Comparison of ENCODE assay signal across 1 cellular context in genomic region chr2:64989982-64990614, GRCh38.
TF ChIP-seq lines count a peak whose summit lies in the region.

No MANE protein-coding gene starts in this region.

TF ChIP-seq in HepG2, 621 proteins besides CTCF, POLR2A, EP300 and RAD21 (continued from another document and continues in another):
- TF ChIP-seq ZBTB14 (CRISPR knock-in tag; IDR thresholded peaks at IDR 0.05) (no peak), ZNF549 (CRISPR knock-in tag; IDR thresholded peaks at IDR 0.05) (no peak), ZNF839 (CRISPR knock-in tag; IDR thresholded peaks at IDR 0.05; ENCODE audit: borderline replicate concordance) (0 out of 2 replicates have a peak, but pooled peaks have one; percentile 28), POLR2G (IDR thresholded peaks at IDR 0.05; ENCODE audit: low read depth, low read length) (no peak), ZNF468 (CRISPR knock-in tag; IDR thresholded peaks at IDR 0.05) (no peak), NFKBIZ (CRISPR knock-in tag; IDR thresholded peaks at IDR 0.05) (no peak), EEA1 (CRISPR knock-in tag; IDR thresholded peaks at IDR 0.05; ENCODE audit: borderline replicate concordance) (no peak), PHF21A (CRISPR knock-in tag; IDR thresholded peaks at IDR 0.05) (no peak), MED8 (CRISPR knock-in tag; IDR thresholded peaks at IDR 0.05; ENCODE audit: insufficient replicate concordance) (peak; percentile 28), HDAC6 (IDR thresholded peaks at IDR 0.05; ENCODE audit: low read depth, low read length) (no peak), ZNF556 (CRISPR knock-in tag; IDR thresholded peaks at IDR 0.05; ENCODE audit: borderline replicate concordance) (no peak), ESRRA (CRISPR knock-in tag; IDR thresholded peaks at IDR 0.05; ENCODE audit: low read depth) (no peak), ZFP37 (CRISPR knock-in tag; IDR thresholded peaks at IDR 0.05; ENCODE audit: borderline replicate concordance) (no peak; the same call in 1 of the 2 replicates), CREB1 (IDR thresholded peaks at IDR 0.05) (no peak), CREB1 (CRISPR knock-in tag; IDR thresholded peaks at IDR 0.05) (no peak), ZBTB2 (CRISPR knock-in tag; IDR thresholded peaks at IDR 0.05; ENCODE audit: low read depth) (no peak), ZNF598 (CRISPR knock-in tag; IDR thresholded peaks at IDR 0.05; ENCODE audit: borderline replicate concordance) (peak; percentile 63; the same call in 1 of the 2 replicates), ZNF644 (CRISPR knock-in tag; IDR thresholded peaks at IDR 0.05; ENCODE audit: low read depth) (no peak), MAZ (IDR thresholded peaks at IDR 0.05; ENCODE audit: borderline replicate concordance, low read depth, low read length) (no peak), MAZ (CRISPR knock-in tag; IDR thresholded peaks at IDR 0.05; ENCODE audit: low read depth) (no peak), ZNF607 (CRISPR knock-in tag; IDR thresholded peaks at IDR 0.05; ENCODE audit: borderline replicate concordance) (no peak), MED13 (CRISPR knock-in tag; IDR thresholded peaks at IDR 0.05) (no peak), MXI1 (IDR thresholded peaks at IDR 0.05; ENCODE audit: borderline replicate concordance, low read depth, low read length) (peak; percentile 22; the same call in 1 of the 3 replicates), IRF2 (CRISPR knock-in tag; IDR thresholded peaks at IDR 0.05) (0 out of 2 replicates have a peak, but pooled peaks have one; percentile 5), RXRA (CRISPR knock-in tag; IDR thresholded peaks at IDR 0.05) (0 out of 2 replicates have a peak, but pooled peaks have one; percentile 23), KAT2B (IDR thresholded peaks at IDR 0.05; ENCODE audit: borderline replicate concordance, low read depth, low read length) (no peak), ZNF878 (CRISPR knock-in tag; IDR thresholded peaks at IDR 0.05) (no peak), MXD4 (CRISPR knock-in tag; IDR thresholded peaks at IDR 0.05) (no peak), BCL3 (CRISPR knock-in tag; IDR thresholded peaks at IDR 0.05) (peak; percentile 15; the same call in 1 of the 2 replicates), ZSCAN22 (CRISPR knock-in tag; IDR thresholded peaks at IDR 0.05) (no peak), ZNF552 (CRISPR knock-in tag; IDR thresholded peaks at IDR 0.05; ENCODE audit: borderline replicate concordance) (no peak), HIVEP1 (CRISPR knock-in tag; IDR thresholded peaks at IDR 0.05) (0 out of 2 replicates have a peak, but pooled peaks have one; percentile 38), ZNF280B (CRISPR knock-in tag; IDR thresholded peaks at IDR 0.05; ENCODE audit: borderline replicate concordance) (no peak), ZNF232 (CRISPR knock-in tag; IDR thresholded peaks at IDR 0.05; ENCODE audit: borderline replicate concordance) (no peak), ZNF790 (CRISPR knock-in tag; IDR thresholded peaks at IDR 0.05; ENCODE audit: borderline replicate concordance) (no peak), ZBTB21 (CRISPR knock-in tag; IDR thresholded peaks at IDR 0.05) (no peak), CHD2 (IDR thresholded peaks at IDR 0.05; ENCODE audit: low read depth, low read length) (no peak), RFXAP (CRISPR knock-in tag; IDR thresholded peaks at IDR 0.05; ENCODE audit: borderline replicate concordance) (no peak), ZKSCAN8 (CRISPR knock-in tag; IDR thresholded peaks at IDR 0.05; ENCODE audit: borderline replicate concordance) (no peak), ZNF576 (CRISPR knock-in tag; IDR thresholded peaks at IDR 0.05) (no peak), ZSCAN20 (CRISPR knock-in tag; IDR thresholded peaks at IDR 0.05; ENCODE audit: borderline replicate concordance) (no peak)
- TF ChIP-seq, protein P1, sequence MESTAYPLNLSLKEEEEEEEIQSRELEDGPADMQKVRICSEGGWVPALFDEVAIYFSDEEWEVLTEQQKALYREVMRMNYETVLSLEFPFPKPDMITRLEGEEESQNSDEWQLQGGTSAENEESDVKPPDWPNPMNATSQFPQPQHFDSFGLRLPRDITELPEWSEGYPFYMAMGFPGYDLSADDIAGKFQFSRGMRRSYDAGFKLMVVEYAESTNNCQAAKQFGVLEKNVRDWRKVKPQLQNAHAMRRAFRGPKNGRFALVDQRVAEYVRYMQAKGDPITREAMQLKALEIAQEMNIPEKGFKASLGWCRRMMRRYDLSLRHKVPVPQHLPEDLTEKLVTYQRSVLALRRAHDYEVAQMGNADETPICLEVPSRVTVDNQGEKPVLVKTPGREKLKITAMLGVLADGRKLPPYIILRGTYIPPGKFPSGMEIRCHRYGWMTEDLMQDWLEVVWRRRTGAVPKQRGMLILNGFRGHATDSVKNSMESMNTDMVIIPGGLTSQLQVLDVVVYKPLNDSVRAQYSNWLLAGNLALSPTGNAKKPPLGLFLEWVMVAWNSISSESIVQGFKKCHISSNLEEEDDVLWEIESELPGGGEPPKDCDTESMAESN (CRISPR knock-in tag; conservative IDR thresholded peaks at IDR 0.05), result no peak
- TF ChIP-seq, protein P2, sequence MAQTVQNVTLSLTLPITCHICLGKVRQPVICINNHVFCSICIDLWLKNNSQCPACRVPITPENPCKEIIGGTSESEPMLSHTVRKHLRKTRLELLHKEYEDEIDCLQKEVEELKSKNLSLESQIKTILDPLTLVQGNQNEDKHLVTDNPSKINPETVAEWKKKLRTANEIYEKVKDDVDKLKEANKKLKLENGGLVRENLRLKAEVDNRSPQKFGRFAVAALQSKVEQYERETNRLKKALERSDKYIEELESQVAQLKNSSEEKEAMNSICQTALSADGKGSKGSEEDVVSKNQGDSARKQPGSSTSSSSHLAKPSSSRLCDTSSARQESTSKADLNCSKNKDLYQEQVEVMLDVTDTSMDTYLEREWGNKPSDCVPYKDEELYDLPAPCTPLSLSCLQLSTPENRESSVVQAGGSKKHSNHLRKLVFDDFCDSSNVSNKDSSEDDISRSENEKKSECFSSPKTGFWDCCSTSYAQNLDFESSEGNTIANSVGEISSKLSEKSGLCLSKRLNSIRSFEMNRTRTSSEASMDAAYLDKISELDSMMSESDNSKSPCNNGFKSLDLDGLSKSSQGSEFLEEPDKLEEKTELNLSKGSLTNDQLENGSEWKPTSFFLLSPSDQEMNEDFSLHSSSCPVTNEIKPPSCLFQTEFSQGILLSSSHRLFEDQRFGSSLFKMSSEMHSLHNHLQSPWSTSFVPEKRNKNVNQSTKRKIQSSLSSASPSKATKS (CRISPR knock-in tag; IDR thresholded peaks at IDR 0.05), result no peak
- TF ChIP-seq, protein P3, sequence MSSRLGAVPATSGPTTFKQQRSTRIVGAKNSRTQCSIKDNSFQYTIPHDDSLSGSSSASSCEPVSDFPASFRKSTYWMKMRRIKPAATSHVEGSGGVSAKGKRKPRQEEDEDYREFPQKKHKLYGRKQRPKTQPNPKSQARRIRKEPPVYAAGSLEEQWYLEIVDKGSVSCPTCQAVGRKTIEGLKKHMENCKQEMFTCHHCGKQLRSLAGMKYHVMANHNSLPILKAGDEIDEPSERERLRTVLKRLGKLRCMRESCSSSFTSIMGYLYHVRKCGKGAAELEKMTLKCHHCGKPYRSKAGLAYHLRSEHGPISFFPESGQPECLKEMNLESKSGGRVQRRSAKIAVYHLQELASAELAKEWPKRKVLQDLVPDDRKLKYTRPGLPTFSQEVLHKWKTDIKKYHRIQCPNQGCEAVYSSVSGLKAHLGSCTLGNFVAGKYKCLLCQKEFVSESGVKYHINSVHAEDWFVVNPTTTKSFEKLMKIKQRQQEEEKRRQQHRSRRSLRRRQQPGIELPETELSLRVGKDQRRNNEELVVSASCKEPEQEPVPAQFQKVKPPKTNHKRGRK (CRISPR knock-in tag; IDR thresholded peaks at IDR 0.05), result 0 out of 2 replicates have a peak, but pooled peaks have one; percentile 14
- TF ChIP-seq, protein P4, sequence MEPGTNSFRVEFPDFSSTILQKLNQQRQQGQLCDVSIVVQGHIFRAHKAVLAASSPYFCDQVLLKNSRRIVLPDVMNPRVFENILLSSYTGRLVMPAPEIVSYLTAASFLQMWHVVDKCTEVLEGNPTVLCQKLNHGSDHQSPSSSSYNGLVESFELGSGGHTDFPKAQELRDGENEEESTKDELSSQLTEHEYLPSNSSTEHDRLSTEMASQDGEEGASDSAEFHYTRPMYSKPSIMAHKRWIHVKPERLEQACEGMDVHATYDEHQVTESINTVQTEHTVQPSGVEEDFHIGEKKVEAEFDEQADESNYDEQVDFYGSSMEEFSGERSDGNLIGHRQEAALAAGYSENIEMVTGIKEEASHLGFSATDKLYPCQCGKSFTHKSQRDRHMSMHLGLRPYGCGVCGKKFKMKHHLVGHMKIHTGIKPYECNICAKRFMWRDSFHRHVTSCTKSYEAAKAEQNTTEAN (CRISPR knock-in tag; conservative IDR thresholded peaks at IDR 0.05), result no peak
- TF ChIP-seq, protein P5, sequence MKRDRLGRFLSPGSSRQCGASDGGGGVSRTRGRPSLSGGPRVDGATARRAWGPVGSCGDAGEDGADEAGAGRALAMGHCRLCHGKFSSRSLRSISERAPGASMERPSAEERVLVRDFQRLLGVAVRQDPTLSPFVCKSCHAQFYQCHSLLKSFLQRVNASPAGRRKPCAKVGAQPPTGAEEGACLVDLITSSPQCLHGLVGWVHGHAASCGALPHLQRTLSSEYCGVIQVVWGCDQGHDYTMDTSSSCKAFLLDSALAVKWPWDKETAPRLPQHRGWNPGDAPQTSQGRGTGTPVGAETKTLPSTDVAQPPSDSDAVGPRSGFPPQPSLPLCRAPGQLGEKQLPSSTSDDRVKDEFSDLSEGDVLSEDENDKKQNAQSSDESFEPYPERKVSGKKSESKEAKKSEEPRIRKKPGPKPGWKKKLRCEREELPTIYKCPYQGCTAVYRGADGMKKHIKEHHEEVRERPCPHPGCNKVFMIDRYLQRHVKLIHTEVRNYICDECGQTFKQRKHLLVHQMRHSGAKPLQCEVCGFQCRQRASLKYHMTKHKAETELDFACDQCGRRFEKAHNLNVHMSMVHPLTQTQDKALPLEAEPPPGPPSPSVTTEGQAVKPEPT (CRISPR knock-in tag; IDR thresholded peaks at IDR 0.05; ENCODE audit: low read depth), result no peak
- TF ChIP-seq, protein P6, sequence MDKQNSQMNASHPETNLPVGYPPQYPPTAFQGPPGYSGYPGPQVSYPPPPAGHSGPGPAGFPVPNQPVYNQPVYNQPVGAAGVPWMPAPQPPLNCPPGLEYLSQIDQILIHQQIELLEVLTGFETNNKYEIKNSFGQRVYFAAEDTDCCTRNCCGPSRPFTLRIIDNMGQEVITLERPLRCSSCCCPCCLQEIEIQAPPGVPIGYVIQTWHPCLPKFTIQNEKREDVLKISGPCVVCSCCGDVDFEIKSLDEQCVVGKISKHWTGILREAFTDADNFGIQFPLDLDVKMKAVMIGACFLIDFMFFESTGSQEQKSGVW (CRISPR knock-in tag; IDR thresholded peaks at IDR 0.05; ENCODE audit: borderline replicate concordance), result no peak
- TF ChIP-seq, protein P7, sequence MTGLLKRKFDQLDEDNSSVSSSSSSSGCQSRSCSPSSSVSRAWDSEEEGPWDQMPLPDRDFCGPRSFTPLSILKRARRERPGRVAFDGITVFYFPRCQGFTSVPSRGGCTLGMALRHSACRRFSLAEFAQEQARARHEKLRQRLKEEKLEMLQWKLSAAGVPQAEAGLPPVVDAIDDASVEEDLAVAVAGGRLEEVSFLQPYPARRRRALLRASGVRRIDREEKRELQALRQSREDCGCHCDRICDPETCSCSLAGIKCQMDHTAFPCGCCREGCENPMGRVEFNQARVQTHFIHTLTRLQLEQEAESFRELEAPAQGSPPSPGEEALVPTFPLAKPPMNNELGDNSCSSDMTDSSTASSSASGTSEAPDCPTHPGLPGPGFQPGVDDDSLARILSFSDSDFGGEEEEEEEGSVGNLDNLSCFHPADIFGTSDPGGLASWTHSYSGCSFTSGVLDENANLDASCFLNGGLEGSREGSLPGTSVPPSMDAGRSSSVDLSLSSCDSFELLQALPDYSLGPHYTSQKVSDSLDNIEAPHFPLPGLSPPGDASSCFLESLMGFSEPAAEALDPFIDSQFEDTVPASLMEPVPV (CRISPR knock-in tag; IDR thresholded peaks at IDR 0.05), result no peak
- TF ChIP-seq, protein P8, sequence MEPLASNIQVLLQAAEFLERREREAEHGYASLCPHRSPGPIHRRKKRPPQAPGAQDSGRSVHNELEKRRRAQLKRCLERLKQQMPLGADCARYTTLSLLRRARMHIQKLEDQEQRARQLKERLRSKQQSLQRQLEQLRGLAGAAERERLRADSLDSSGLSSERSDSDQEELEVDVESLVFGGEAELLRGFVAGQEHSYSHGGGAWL (CRISPR knock-in tag; IDR thresholded peaks at IDR 0.05), result no peak
